In the genomic region with DNA sequence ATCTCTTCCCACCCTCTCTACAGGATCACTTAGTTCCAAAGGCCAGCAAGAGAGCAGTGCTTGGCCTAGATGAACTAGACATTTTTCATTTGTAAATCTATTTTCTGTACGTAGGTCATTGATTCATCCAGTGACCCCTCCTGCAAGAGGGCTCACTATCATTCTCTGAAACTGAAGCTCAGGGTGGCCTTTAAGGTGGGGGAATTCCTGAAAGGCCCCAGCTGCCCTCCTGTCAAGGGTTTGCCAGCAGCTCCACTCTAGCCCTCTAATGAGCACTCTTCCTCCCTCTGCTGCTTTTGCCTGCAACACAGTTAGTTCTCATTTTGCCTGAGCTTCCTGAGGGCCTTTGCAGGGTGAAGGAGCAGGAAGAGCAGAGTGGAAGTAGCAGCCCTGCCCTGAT, we compare ENCODE assay signal across 32 cellular contexts. TPM values are rescaled to one million over a fixed set of nuclear protein-coding genes. Genes with fewer than 3 reads are reported as not detected.
"Had no signal": no experiment of that assay in that cellular context is flagged by ENCODE, and none has a peak within 500 bp of the region (broad histone marks: within the 10 kb centered on the region; RNA-seq: fewer than 3 reads in every experiment).

No MANE protein-coding gene starts in this region.

- H3K4me1 Mint-ChIP-seq: immature natural killer cell; memory B cell; naive thymus-derived CD4-positive, alpha-beta T cell had no signal

- DNase-seq: hypothalamus; immature natural killer cell; left ventricle myocardium superior; midbrain; mucosa of descending colon; naive thymus-derived CD4-positive, alpha-beta T cell; ovary; right lobe of liver; stimulated activated CD4-positive, alpha-beta T cell treated with anti-CD3 and anti-CD28 coated beads, Interleukin-1b, Interleukin-23, amount 100 ng/mL, for 48 hours; stimulated activated CD4-positive, alpha-beta T cell treated with anti-CD3 and anti-CD28 coated beads, Interleukin-2, amount 100 ng/mL, for 48 hours; stimulated activated CD4-positive, alpha-beta T cell treated with anti-CD3 and anti-CD28 coated beads, Interleukin-4, amount 100 ng/mL, for 4 hours; stimulated activated CD8-positive, alpha-beta memory T cell treated with anti-CD3 and anti-CD28 coated beads, Interleukin-4, amount 100 ng/mL, for 48 hours; stimulated activated naive CD4-positive, alpha-beta T cell; upper lobe of left lung had no signal

- H3K4me3 Mint-ChIP-seq: immature natural killer cell; memory B cell; naive thymus-derived CD4-positive, alpha-beta T cell; natural killer cell treated with Interleukin-12 subunit alpha and Interleukin-12 subunit beta and Interleukin-15 and Interleukin-18, amount 100 ng/mL, for 72 hours; stimulated activated naive CD8-positive, alpha-beta T cell treated with anti-CD3 and anti-CD28 coated beads, Interleukin-15, Interleukin-2, amounts not matched to agents 100 ng/mL and 50 ng/mL, for 24 hours had no signal

- H3K36me3 Mint-ChIP-seq: immature natural killer cell; naive thymus-derived CD4-positive, alpha-beta T cell; natural killer cell treated with Interleukin-12 subunit alpha and Interleukin-12 subunit beta and Interleukin-15 and Interleukin-18, amount 100 ng/mL, for 72 hours had no signal

- H3K27me3 Mint-ChIP-seq: memory B cell; naive thymus-derived CD4-positive, alpha-beta T cell; stimulated activated naive CD8-positive, alpha-beta T cell treated with anti-CD3 and anti-CD28 coated beads, Interleukin-15, Interleukin-2, amounts not matched to agents 100 ng/mL and 50 ng/mL, for 24 hours had no signal

- ATAC-seq: left ventricle myocardium superior; mucosa of descending colon; naive thymus-derived CD4-positive, alpha-beta T cell; natural killer cell treated with Interleukin-12 subunit alpha and Interleukin-12 subunit beta and Interleukin-15 and Interleukin-18, amount 100 ng/mL, for 72 hours; right lobe of liver had no signal

- H3K27ac Mint-ChIP-seq: immature natural killer cell; naive thymus-derived CD4-positive, alpha-beta T cell; natural killer cell treated with Interleukin-12 subunit alpha and Interleukin-12 subunit beta and Interleukin-15 and Interleukin-18, amount 100 ng/mL, for 72 hours; progenitor cell of endocrine pancreas; stimulated activated naive CD8-positive, alpha-beta T cell treated with anti-CD3 and anti-CD28 coated beads, Interleukin-15, Interleukin-2, amounts not matched to agents 100 ng/mL and 50 ng/mL, for 24 hours had no signal

- H3K9me3 Mint-ChIP-seq: immature natural killer cell; memory B cell; natural killer cell treated with Interleukin-12 subunit alpha and Interleukin-12 subunit beta and Interleukin-15 and Interleukin-18, amount 100 ng/mL, for 72 hours; stimulated activated naive CD8-positive, alpha-beta T cell treated with anti-CD3 and anti-CD28 coated beads, Interleukin-15, Interleukin-2, amounts not matched to agents 100 ng/mL and 50 ng/mL, for 24 hours had no signal

RNA-seq across cellular contexts. Expression of a gene that starts 41.2 kb away (rescaled TPM):
- total RNA-seq: kidney epithelial cell; left ventricle myocardium superior; lung microvascular endothelial cell; mesenteric fat pad; mucosa of descending colon; myocyte; naive thymus-derived CD4-positive, alpha-beta T cell; natural killer cell treated with Interleukin-12 subunit alpha and Interleukin-12 subunit beta and Interleukin-15 and Interleukin-18, amount 100 ng/mL, for 72 hours; omental fat pad; progenitor cell of endocrine pancreas; pulmonary artery endothelial cell; renal cortical epithelial cell; right atrium auricular region; right lobe of liver; smooth muscle cell; subcutaneous adipose tissue; suprapubic skin; thoracic aorta; tibial nerve; vagina had no signal
